ENCODE assay signal across 22 cellular contexts in the genomic region with DNA sequence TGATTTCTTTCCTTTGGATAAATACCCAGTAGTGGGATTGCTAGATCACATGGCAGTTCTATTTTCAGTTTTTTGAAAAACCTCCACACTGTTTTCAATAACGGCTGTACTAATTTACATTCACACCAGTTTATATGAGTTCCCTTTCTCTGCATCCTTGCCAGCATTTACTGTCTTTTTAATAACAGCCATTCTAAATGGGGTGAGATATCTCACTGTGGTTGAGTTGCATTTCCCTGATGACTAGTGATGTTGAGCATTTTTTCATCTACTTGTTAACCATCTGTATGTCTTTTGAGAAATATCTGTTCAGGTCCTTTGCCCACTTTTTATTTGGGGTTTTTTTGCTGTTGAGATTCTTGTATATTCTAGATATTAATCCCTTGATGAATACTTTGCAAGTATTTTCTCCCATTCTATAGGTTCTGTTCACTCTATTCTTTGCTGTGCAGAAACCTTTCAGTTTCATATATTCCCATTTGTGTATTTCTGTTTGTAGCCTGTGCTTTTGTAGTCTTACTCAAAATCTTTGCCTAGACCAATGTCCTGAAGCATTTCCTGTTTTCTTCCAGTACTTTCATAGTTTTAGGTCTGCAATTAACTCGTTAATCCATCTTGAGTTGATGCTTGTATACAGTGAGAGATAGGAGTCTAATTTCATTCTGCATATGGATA. TPM values are rescaled to one million over a fixed set of nuclear protein-coding genes. Genes with fewer than 3 reads are reported as not detected.
DNase-seq lines count a peak whose midpoint lies in the region; ATAC-seq and TF ChIP-seq lines count a peak whose summit lies in the region.
"Had no signal": no experiment of that assay in that cellular context is flagged by ENCODE, and none has a peak within 500 bp of the region (broad histone marks: within the 10 kb centered on the region; RNA-seq: fewer than 3 reads in every experiment).

No MANE protein-coding gene starts in this region.

- H3K9me3 ChIP-seq in CD4-positive, alpha-beta T cell (ENCODE audit: control insufficient read depth, low read length): no peaks in the 10 kb centered on the region
- no peaks in the 10 kb centered on the region for H3K9me3 ChIP-seq in GM23248 (ENCODE audit: low read depth)
- H3K9me3 ChIP-seq: BE2C had no signal

- intact Hi-C loops in CD4-positive, alpha-beta T cell (cut with DNase I, micrococcal nuclease): loop anchor here in 1 of 2 experiments (5.0 kb wide), 1 partner anchor 89 kb away; no protein-coding TSS in a partner anchor
- intact Hi-C loops in natural killer cell (cut with micrococcal nuclease): loop anchor here (1.0 kb wide), 2 partner anchors 8 kb away; partner anchors contain the start of gene HENMT1

- 65 to 68% methylated on average over 2 of the region's 2 CpGs for WGBS in GM23248 (ENCODE audit: low coverage in 1 of 2, low lambda C conversion rate in 2 of 2, missing lambda C conversion rate in 2 of 2), 2 experiments

- H2AFZ ChIP-seq in GM23248: no peak overlapping the region

- peaks cover 4% of the 10 kb centered on the region for H3K4me1 Mint-ChIP-seq in CD4-positive, alpha-beta T cell (ENCODE audit: low read depth)
- H3K4me1 Mint-ChIP-seq in activated naive CD8-positive, alpha-beta T cell treated with anti-CD3 and anti-CD28 coated beads for 36 hours: peaks cover 20% of the 10 kb centered on the region
- peaks cover 50 to 54% of the 10 kb centered on the region in 2 donors for H3K4me1 Mint-ChIP-seq in natural killer cell

- no peak overlapping the region for H3K4me3 Mint-ChIP-seq in CD4-positive, alpha-beta T cell
- H3K4me3 Mint-ChIP-seq in activated naive CD8-positive, alpha-beta T cell treated with anti-CD3 and anti-CD28 coated beads for 36 hours: no peak overlapping the region
- peak overlapping the region; percentile 81 for H3K4me3 Mint-ChIP-seq in natural killer cell

- no peaks in the 10 kb centered on the region for H3F3A ChIP-seq in GM23248 (ENCODE audit: insufficient read depth)

- no peak overlapping the region for H3K9ac ChIP-seq in GM23248

- peaks cover 80% of the 10 kb centered on the region for H3K36me3 Mint-ChIP-seq in CD4-positive, alpha-beta T cell (ENCODE audit: low read depth)
- peaks cover 50% of the 10 kb centered on the region for H3K36me3 Mint-ChIP-seq in activated naive CD8-positive, alpha-beta T cell treated with anti-CD3 and anti-CD28 coated beads for 36 hours
- peaks cover 32% of the 10 kb centered on the region for H3K36me3 Mint-ChIP-seq in natural killer cell

- no peaks in the 10 kb centered on the region for H4K20me1 ChIP-seq in GM23248 (ENCODE audit: insufficient read depth)

- no peak overlapping the region for H3K4me2 ChIP-seq in GM23248 (ENCODE audit: unreplicated experiment)

- POLR2A ChIA-PET in CD4-positive, alpha-beta T cell (lab: Charles Lee): no interaction called here

- no peak overlapping the region for H3K27ac ChIP-seq in CD4-positive, alpha-beta T cell (ENCODE audit: low read depth, low read length)
- no peak overlapping the region for H3K27ac ChIP-seq in GM23248

- no peaks in the 10 kb centered on the region for H3K79me2 ChIP-seq in GM23248 (ENCODE audit: insufficient read depth)

- TF ChIP-seq CTCF in CD4-positive, alpha-beta T cell (IDR thresholded peaks at IDR 0.05): no peak
- TF ChIP-seq CTCF in natural killer cell (IDR thresholded peaks at IDR 0.05): no peak

- no peaks in the 10 kb centered on the region for H3K36me3 ChIP-seq in GM23248 (ENCODE audit: low read depth)
- H3K36me3 ChIP-seq: BE2C had no signal

- H3K4me1 ChIP-seq in GM23248 (ENCODE audit: insufficient read depth): no peaks in the 10 kb centered on the region
- H3K4me1 ChIP-seq: BE2C had no signal

- H3K4me3 ChIP-seq in GM23248: no peak overlapping the region

- CTCF ChIA-PET in CD4-positive, alpha-beta T cell (lab: Charles Lee): no interaction called here

- no peaks in the 10 kb centered on the region for H3K9me3 Mint-ChIP-seq in CD4-positive, alpha-beta T cell
- H3K9me3 Mint-ChIP-seq in activated naive CD8-positive, alpha-beta T cell treated with anti-CD3 and anti-CD28 coated beads for 36 hours: peaks cover 10% of the 10 kb centered on the region
- no peaks in the 10 kb centered on the region for H3K9me3 Mint-ChIP-seq in natural killer cell

- H3K27me3 ChIP-seq in CD4-positive, alpha-beta T cell (ENCODE audit: control insufficient read depth, insufficient read depth, low read length): no peaks in the 10 kb centered on the region
- H3K27me3 ChIP-seq in GM23248 (replicated peaks; ENCODE audit: insufficient read depth): no peaks in the 10 kb centered on the region

- H3K27ac Mint-ChIP-seq in CD4-positive, alpha-beta T cell: peak overlapping the region; percentile 0
- peak overlapping the region; percentile 49 for H3K27ac Mint-ChIP-seq in activated naive CD8-positive, alpha-beta T cell treated with anti-CD3 and anti-CD28 coated beads for 36 hours
- peak overlapping the region; percentile 87 to 91 for H3K27ac Mint-ChIP-seq in natural killer cell

- in situ Hi-C loops in GM23248 (cut with MboI): no loop called here

- no peak for DNase-seq in CD4-positive, alpha-beta T cell
- DNase-seq in GM23248: peak; percentile 11
- DNase-seq in activated naive CD8-positive, alpha-beta T cell treated with anti-CD3 and anti-CD28 coated beads for 36 hours: no peak
- no peak for DNase-seq in natural killer cell
- no peak for DNase-seq in central memory CD4-positive, alpha-beta T cell
- DNase-seq in islet precursor cell: no peak
- DNase-seq in activated CD4-positive, alpha-beta T cell treated with anti-CD3 and anti-CD28 coated beads for 1 hour: no peak
- DNase-seq: BE2C; DMS79 treated with DMSO at 0.1 percent for 48 hours; MV-4-11; NCI-H1417 treated with DMSO at 0.1 percent for 48 hours; NCI-H1930; NCI-H2171; NCI-H446; NCI-H69; NK-92 treated with Interleukin-12 subunit alpha and Interleukin-12 subunit beta, amount 100 ng/mL, for 24 hours; SHP77 treated with DMSO at 0.1 percent for 48 hours had no signal

- H3K27me3 Mint-ChIP-seq in CD4-positive, alpha-beta T cell: no peaks in the 10 kb centered on the region
- no peaks in the 10 kb centered on the region for H3K27me3 Mint-ChIP-seq in activated naive CD8-positive, alpha-beta T cell treated with anti-CD3 and anti-CD28 coated beads for 36 hours
- H3K27me3 Mint-ChIP-seq in natural killer cell (ENCODE audit: low read depth in 2 of 2): no peaks in the 10 kb centered on the region

- no peaks in the 10 kb centered on the region for H3K9me2 ChIP-seq in GM23248 (ENCODE audit: insufficient read depth)

- no peak for ATAC-seq in CD4-positive, alpha-beta T cell (ENCODE audit: poor library complexity)
- peak; percentile 92 to 98 (median 95) for ATAC-seq in natural killer cell
- ATAC-seq: HCT116 had no signal

RNA-seq across cellular contexts. Expression of gene HENMT1, which starts 7.3 kb away (rescaled TPM):
- 1 to 10 TPM; 6.3 to 8.2 TPM for total RNA-seq in CD4-positive, alpha-beta T cell
- total RNA-seq in GM23248 (2014; rRNA removed; shearing (Covaris generic)): 2.4 and 7.2 TPM in 2 replicates
- 6.3 and 7.6 TPM in 2 replicates for polyA plus RNA-seq in GM23248 (2016; fragmentation: Nextera tagmentation; extraction: Ambion mirVana)
- total RNA-seq in activated naive CD8-positive, alpha-beta T cell treated with anti-CD3 and anti-CD28 coated beads for 36 hours: 10 to 100 TPM; 26.1 to 26.4 TPM
- 10 to 100 TPM; 26.9 to 41.5 (median 30.6) TPM for total RNA-seq in natural killer cell
- total RNA-seq: G401 had no signal

RNA-seq across cellular contexts. Expression of gene PRPF38B, which starts 38.5 kb away (rescaled TPM):
- 100 to 1,000 TPM; 114 to 120 TPM for total RNA-seq in CD4-positive, alpha-beta T cell
- total RNA-seq in GM23248 (2014; rRNA removed; shearing (Covaris generic)): 9.7 and 10.9 TPM in 2 replicates
- 21.3 and 25.6 TPM in 2 replicates for polyA plus RNA-seq in GM23248 (2016; fragmentation: Nextera tagmentation; extraction: Ambion mirVana)
- 10 to 100 TPM; 66.8 to 71.5 TPM for total RNA-seq in activated naive CD8-positive, alpha-beta T cell treated with anti-CD3 and anti-CD28 coated beads for 36 hours
- 100 to 1,000 TPM; 115 to 158 (median 156) TPM for total RNA-seq in natural killer cell

RNA-seq across cellular contexts. Expression of gene FNDC7, which starts 59.1 kb away (rescaled TPM):
- under 1 TPM; 0.19 to 0.42 TPM for total RNA-seq in CD4-positive, alpha-beta T cell
- not detected in 2 replicates for total RNA-seq in GM23248 (2014; rRNA removed; shearing (Covaris generic))
- polyA plus RNA-seq in GM23248 (2016; fragmentation: Nextera tagmentation; extraction: Ambion mirVana): not detected in 2 replicates
- not detected for total RNA-seq in activated naive CD8-positive, alpha-beta T cell treated with anti-CD3 and anti-CD28 coated beads for 36 hours
- under 1 TPM in 2 of 3 donors, not detected in 1; 0.14 to 0.43 TPM for total RNA-seq in natural killer cell
- total RNA-seq: G401, LHCN-M2, OCI-LY7 had no signal
- polyA plus RNA-seq: AG04450 had no signal

Comparison
In these comparisons a context has a peak if more than half of its experiments do, and no peak if none do; other contexts are left out.
1. H3K27ac Mint-ChIP-seq: peak in every context shown above with its lines; median percentile 89 in natural killer cell; 49 in activated naive CD8-positive, alpha-beta T cell treated with anti-CD3 and anti-CD28 coated beads for 36 hours; 0 in CD4-positive, alpha-beta T cell.